Comparison of ENCODE assay signal across 13 cellular contexts in the genomic region with DNA sequence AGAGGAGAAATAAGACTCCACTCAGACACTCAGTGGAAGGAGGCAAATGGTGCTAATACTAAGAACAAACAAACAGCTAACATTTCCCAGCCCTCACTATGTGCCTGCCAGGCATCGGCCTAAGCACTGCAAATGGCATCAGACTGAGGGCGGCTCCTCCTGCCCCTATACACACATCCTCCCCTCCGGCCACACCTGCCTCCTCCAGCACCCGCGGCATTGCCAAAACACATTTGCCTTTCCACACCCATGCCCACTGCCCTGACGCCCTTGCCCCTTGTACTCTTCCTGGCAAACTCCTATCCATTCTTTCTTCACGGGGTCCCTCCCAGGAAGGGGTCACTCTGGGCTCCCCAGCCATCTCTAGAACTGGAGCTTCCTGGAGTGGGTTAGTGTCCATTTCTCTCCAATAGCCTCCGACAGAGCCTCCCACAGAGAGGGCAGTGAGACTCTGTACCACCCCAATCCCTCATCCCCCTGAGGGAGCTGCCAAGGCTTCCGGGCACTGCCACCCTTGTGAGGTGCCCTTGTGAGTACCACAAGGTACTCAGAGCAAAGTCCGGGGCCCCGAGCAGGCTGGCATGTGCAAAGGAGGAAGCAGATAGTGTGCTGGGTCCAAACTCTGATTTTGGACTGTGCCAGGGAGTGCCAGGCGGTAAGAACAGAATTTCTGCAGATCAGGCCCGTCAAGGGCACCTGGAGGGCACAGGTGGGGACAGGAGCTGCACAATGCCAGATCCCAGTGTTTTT. TPM values are rescaled to one million over a fixed set of nuclear protein-coding genes. Genes with fewer than 3 reads are reported as not detected.
DNase-seq lines count a peak whose midpoint lies in the region; ATAC-seq and TF ChIP-seq lines count a peak whose summit lies in the region.
"Had no signal": no experiment of that assay in that cellular context is flagged by ENCODE, and none has a peak within 500 bp of the region (broad histone marks: within the 10 kb centered on the region; RNA-seq: fewer than 3 reads in every experiment).

No MANE protein-coding gene starts in this region.

- BruUV-seq in Panc1 (replicated peaks; lab: Mats Ljungman, UMichigan): no TSS peak

- CTCF ChIA-PET in activated CD4-positive, alpha-beta T cell treated with anti-CD3 and anti-CD28 coated beads, Interleukin-2, amount 10 ng/mL, durations not matched to agents 7 days and 5 days (lab: Charles Lee): interaction anchor here (1.0 kb wide), 1 partner anchor 26 kb away, joined by 3 read pairs; no protein-coding TSS in a partner anchor
- CTCF ChIA-PET in Panc1 (lab: Charles Lee): interaction anchor here (0.5 kb wide), 1 partner anchor 54 kb away, joined by 5 read pairs; no protein-coding TSS in a partner anchor

- POLR2A ChIA-PET in activated CD4-positive, alpha-beta T cell treated with anti-CD3 and anti-CD28 coated beads, Interleukin-2, amount 10 ng/mL, durations not matched to agents 7 days and 5 days (lab: Charles Lee): no interaction called here
- POLR2A ChIA-PET in Panc1 (lab: Charles Lee): interaction anchor here (0.6 kb wide), 1 partner anchor 8 kb away, joined by 3 read pairs; no protein-coding TSS in a partner anchor

- no peak for DNase-seq in activated CD4-positive, alpha-beta T cell treated with anti-CD3 and anti-CD28 coated beads, Interleukin-2, amount 10 ng/mL, durations not matched to agents 7 days and 5 days
- DNase-seq in activated CD4-positive, alpha-beta T cell treated with anti-CD3 and anti-CD28 coated beads for 48 hours: no peak
- DNase-seq in Panc1 (ENCODE audit: low read depth, low spot score) (no peak), glutamatergic neuron (no peak), HuH-7 (ENCODE audit: low spot score) (no peak)
- DNase-seq: adrenal gland, EL, foreskin melanocyte, islet precursor cell, OCI-M1 had no signal

- no peak for TF ChIP-seq CTCF in Panc1 (IDR thresholded peaks at IDR 0.05)
- TF ChIP-seq CTCF in glutamatergic neuron (IDR thresholded peaks at IDR 0.05; ENCODE audit: partially characterized antibody, unreplicated experiment): no peak

- in situ Hi-C loops in Panc1 (cut with HindIII; ENCODE audit: low pct_unique_long_range_greater_than_20kb, low sequenced_read_pairs): no loop called here

- H3K4me3 ChIP-seq in Panc1 (ENCODE audit: low read depth in 2 of 2, low read length in 2 of 2): no peak overlapping the region
- H3K4me3 ChIP-seq in rectal smooth muscle tissue (ENCODE audit: low read length): peak overlapping the region; percentile 62

- no peak overlapping the region for H3K9ac ChIP-seq in rectal smooth muscle tissue (ENCODE audit: low read length)

- H3K27ac Mint-ChIP-seq in activated CD4-positive, alpha-beta T cell treated with anti-CD3 and anti-CD28 coated beads, Interleukin-2, amount 10 ng/mL, durations not matched to agents 7 days and 5 days: no peak overlapping the region
- H3K27ac Mint-ChIP-seq in glutamatergic neuron (ENCODE audit: unreplicated experiment): no peak overlapping the region

- intact Hi-C loops in Panc1 (cut with micrococcal nuclease; ENCODE audit: unreplicated experiment): no loop called here

- H3K9me3 Mint-ChIP-seq in activated CD4-positive, alpha-beta T cell treated with anti-CD3 and anti-CD28 coated beads, Interleukin-2, amount 10 ng/mL, durations not matched to agents 7 days and 5 days: peaks cover 4% of the 10 kb centered on the region
- H3K9me3 Mint-ChIP-seq in glutamatergic neuron (ENCODE audit: unreplicated experiment): peaks cover 5% of the 10 kb centered on the region

- peaks cover 16% of the 10 kb centered on the region for H3K27me3 Mint-ChIP-seq in activated CD4-positive, alpha-beta T cell treated with anti-CD3 and anti-CD28 coated beads, Interleukin-2, amount 10 ng/mL, durations not matched to agents 7 days and 5 days
- peaks cover 16% of the 10 kb centered on the region for H3K27me3 Mint-ChIP-seq in glutamatergic neuron (ENCODE audit: unreplicated experiment)

- H3K27ac ChIP-seq in Panc1 (ENCODE audit: low read length) (no peak overlapping the region), rectal smooth muscle tissue (ENCODE audit: low read depth, low read length) (no peak overlapping the region)
- H3K27ac ChIP-seq: adrenal gland had no signal

- no peaks in the 10 kb centered on the region for H3K36me3 Mint-ChIP-seq in activated CD4-positive, alpha-beta T cell treated with anti-CD3 and anti-CD28 coated beads, Interleukin-2, amount 10 ng/mL, durations not matched to agents 7 days and 5 days (ENCODE audit: low read depth)
- H3K36me3 Mint-ChIP-seq in glutamatergic neuron (ENCODE audit: unreplicated experiment): peaks cover 18% of the 10 kb centered on the region

- H3K27me3 ChIP-seq in Panc1 (ENCODE audit: control insufficient read depth, insufficient read depth, low read length): no peaks in the 10 kb centered on the region
- no peaks in the 10 kb centered on the region for H3K27me3 ChIP-seq in rectal smooth muscle tissue (ENCODE audit: control insufficient read depth, insufficient read depth, low read length)
- H3K27me3 ChIP-seq: adrenal gland had no signal

- H3K4me1 ChIP-seq in Panc1 (ENCODE audit: control insufficient read depth, insufficient read depth, low read length) (peaks cover 5% of the 10 kb centered on the region; the same call in 1 of the 2 replicates), rectal smooth muscle tissue (ENCODE audit: control insufficient read depth, insufficient read depth, low read length) (no peaks in the 10 kb centered on the region)

- H3K9me3 ChIP-seq in Panc1 (ENCODE audit: control insufficient read depth, insufficient read depth, low read depth, low read length): no peaks in the 10 kb centered on the region
- H3K9me3 ChIP-seq: adrenal gland had no signal

- H3K4me3 Mint-ChIP-seq in activated CD4-positive, alpha-beta T cell treated with anti-CD3 and anti-CD28 coated beads, Interleukin-2, amount 10 ng/mL, durations not matched to agents 7 days and 5 days: peak overlapping the region; percentile 54
- peak overlapping the region; percentile 28 for H3K4me3 Mint-ChIP-seq in glutamatergic neuron (ENCODE audit: unreplicated experiment)

- peaks cover 8% of the 10 kb centered on the region for H3K4me1 Mint-ChIP-seq in activated CD4-positive, alpha-beta T cell treated with anti-CD3 and anti-CD28 coated beads, Interleukin-2, amount 10 ng/mL, durations not matched to agents 7 days and 5 days
- no peaks in the 10 kb centered on the region for H3K4me1 Mint-ChIP-seq in glutamatergic neuron (ENCODE audit: low read depth, unreplicated experiment)

- no peaks in the 10 kb centered on the region for H3K36me3 ChIP-seq in Panc1 (ENCODE audit: control insufficient read depth, insufficient read depth, low read length)
- peaks cover 2% of the 10 kb centered on the region for H3K36me3 ChIP-seq in rectal smooth muscle tissue (ENCODE audit: control insufficient read depth, insufficient read depth, low read length)
- H3K36me3 ChIP-seq: adrenal gland had no signal

- ATAC-seq in Panc1: peak; percentile 11; the same call in 1 of the 2 replicates
- ATAC-seq in GM19455 (IDR thresholded peaks at IDR 0.05; ENCODE audit: unreplicated experiment): no peak
- no peak for ATAC-seq in activated CD4-positive, CD25-positive, alpha-beta regulatory T cell treated with anti-CD3 and anti-CD28 coated beads, Interleukin-2, amount 50 U/mL, for 24 hours

RNA-seq across cellular contexts. Expression of gene AKR7A3, which starts 1.0 kb away (rescaled TPM):
- total RNA-seq in activated CD4-positive, alpha-beta T cell treated with anti-CD3 and anti-CD28 coated beads, Interleukin-2, amount 10 ng/mL, durations not matched to agents 7 days and 5 days: under 1 TPM; 0.52 to 0.62 TPM
- total RNA-seq in Panc1 (2021; ENCODE audit: unreplicated experiment) (1.4 TPM), glutamatergic neuron (ENCODE audit: unreplicated experiment) (1.9 TPM)
- 0.47 TPM for polyA plus RNA-seq in Panc1 (2012; ENCODE audit: insufficient read length)

RNA-seq across cellular contexts. Expression of gene AKR7A2, which starts 24.3 kb away (rescaled TPM):
- 10 to 100 TPM; 45.4 to 45.8 TPM for total RNA-seq in activated CD4-positive, alpha-beta T cell treated with anti-CD3 and anti-CD28 coated beads, Interleukin-2, amount 10 ng/mL, durations not matched to agents 7 days and 5 days
- total RNA-seq in Panc1 (2021; ENCODE audit: unreplicated experiment): 86.6 TPM
- polyA plus RNA-seq in Panc1 (2012; ENCODE audit: insufficient read length): 125 TPM
- total RNA-seq in glutamatergic neuron (ENCODE audit: unreplicated experiment): 35.7 TPM

RNA-seq across cellular contexts. Expression of gene SLC66A1, which starts 24.5 kb away (rescaled TPM):
- total RNA-seq in activated CD4-positive, alpha-beta T cell treated with anti-CD3 and anti-CD28 coated beads, Interleukin-2, amount 10 ng/mL, durations not matched to agents 7 days and 5 days: 1 to 10 TPM; 4.9 to 5.3 TPM
- total RNA-seq in Panc1 (2021; ENCODE audit: unreplicated experiment) (42.0 TPM), glutamatergic neuron (ENCODE audit: unreplicated experiment) (41.1 TPM)
- polyA plus RNA-seq in Panc1 (2012; ENCODE audit: insufficient read length): 56.7 TPM

RNA-seq across cellular contexts. Expression of gene MRTO4, which starts 36.0 kb away (rescaled TPM):
- 10 to 100 TPM; 27.2 to 32.5 TPM for total RNA-seq in activated CD4-positive, alpha-beta T cell treated with anti-CD3 and anti-CD28 coated beads, Interleukin-2, amount 10 ng/mL, durations not matched to agents 7 days and 5 days
- 90.1 TPM for total RNA-seq in Panc1 (2021; ENCODE audit: unreplicated experiment)
- polyA plus RNA-seq in Panc1 (2012; ENCODE audit: insufficient read length): 56.4 TPM
- total RNA-seq in glutamatergic neuron (ENCODE audit: unreplicated experiment): 29.1 TPM

RNA-seq across cellular contexts. Expression of gene EMC1, which starts 36.3 kb away (rescaled TPM):
- 10 to 100 TPM; 36.4 to 37.0 TPM for total RNA-seq in activated CD4-positive, alpha-beta T cell treated with anti-CD3 and anti-CD28 coated beads, Interleukin-2, amount 10 ng/mL, durations not matched to agents 7 days and 5 days
- 103 TPM for total RNA-seq in Panc1 (2021; ENCODE audit: unreplicated experiment)
- 111 TPM for polyA plus RNA-seq in Panc1 (2012; ENCODE audit: insufficient read length)
- 98.9 TPM for total RNA-seq in glutamatergic neuron (ENCODE audit: unreplicated experiment)
